ENCODE assay signal across 8 cellular contexts in genomic region chr12:121776190-121777098, GRCh38. TPM values are rescaled to one million over a fixed set of nuclear protein-coding genes. Genes with fewer than 3 reads are reported as not detected.
DNase-seq lines count a peak whose midpoint lies in the region; ATAC-seq, FAIRE-seq and TF ChIP-seq lines count a peak whose summit lies in the region.

No MANE protein-coding gene starts in this region.

- H4K20me1 ChIP-seq in HepG2 (ENCODE audit: insufficient read depth, low read length) = no peaks in the 10 kb centered on the region

- 43% methylated on average over 11 of the region's 24 CpGs for WGBS in HepG2 (ENCODE audit: low lambda C conversion rate)

- TF ChIP-seq RAD21 in HepG2 (CRISPR knock-in tag; IDR thresholded peaks at IDR 0.05) = peak; percentile 86

- in situ Hi-C loops in HepG2 (cut with HindIII; ENCODE audit: extremely low pct_ligation_motif_present, low pct_unique_long_range_greater_than_20kb) = no loop called here

- CTCF ChIA-PET in A673 (lab: Charles Lee) = interaction anchor here (0.6 to 1.7 kb wide), 6 partner anchors 12 to 111 kb away, joined by 3 to 6 read pairs (median 4); partner anchors contain the start of gene RHOF
- CTCF ChIA-PET in HepG2 (lab: Yijun Ruan, JAX; ENCODE audit: low intra/inter-chr PET ratio, low total read pairs) = interaction anchor here (1.1 to 6.1 kb wide), 4 partner anchors 17 to 118 kb away, joined by 3 to 66 read pairs (median 14); partner anchors contain the start of gene RHOF

- H3K36me3 ChIP-seq in A673 (ENCODE audit: insufficient read depth, low read length, poor library complexity, severe bottlenecking) (peaks cover 4% of the 10 kb centered on the region), bronchial epithelial cell (ENCODE audit: control insufficient read depth, insufficient read depth, low read length) (peaks cover 4% of the 10 kb centered on the region), HepG2 (replicated peaks in 1 of 2; ENCODE audit: control insufficient read depth in 1 of 2, insufficient read depth in 2 of 2, low read length in 2 of 2) (peaks cover 0 to 7% of the 10 kb centered on the region in 2 experiments; a peak in 2 of 5 replicates)

- BruUV-seq in A673 (replicated peaks; lab: Mats Ljungman, UMichigan) (no TSS peak), HepG2 (replicated peaks; lab: Mats Ljungman, UMichigan) (no TSS peak)

- H3K27me3 ChIP-seq in A673 (replicated peaks; ENCODE audit: insufficient read depth, low read depth, low read length, poor library complexity) (no peaks in the 10 kb centered on the region), bronchial epithelial cell (ENCODE audit: control insufficient read depth, insufficient read depth, low read length) (no peaks in the 10 kb centered on the region), HepG2 (ENCODE audit: control insufficient read depth in 1 of 2, insufficient read depth in 2 of 2, low read length in 2 of 2) (no peaks in the 10 kb centered on the region)

- H2AFZ ChIP-seq in HepG2 (ENCODE audit: low read length) = no peak overlapping the region

- peak; percentile 71 for ATAC-seq in HepG2
- ATAC-seq in HG02973 (IDR thresholded peaks at IDR 0.05; ENCODE audit: unreplicated experiment) = no peak

- peak; percentile 99 for FAIRE-seq in GM12892 (lab: Jason Lieb, UNC)
- FAIRE-seq in bronchial epithelial cell (lab: Jason Lieb, UNC) = no peak
- no peak for FAIRE-seq in HepG2 (lab: Jason Lieb, UNC)

- peak overlapping the region; percentile 18; the same call in 1 of the 2 replicates for H3K4me2 ChIP-seq in HepG2 (ENCODE audit: low read depth, low read length)

- H3K27ac ChIP-seq in A673 (ENCODE audit: low read depth, low read length, poor library complexity, severe bottlenecking) (no peak overlapping the region), HepG2 (ENCODE audit: extremely low read length, insufficient read depth, low read length) (no peak overlapping the region)

- DNase-seq in A673 (ENCODE audit: low spot score) (peak; percentile 80), GM12892 (ENCODE audit: insufficient read length) (peak; percentile 96), NCI-H1048 (lab: John Stamatoyannopoulos, UW) (peak; percentile 48), bronchial epithelial cell (ENCODE audit: low read depth) (no peak), HepG2 (ENCODE audit: low spot score) (no peak)
- peak; percentile 94 for DNase-seq in activated CD4-positive, CD25-positive, alpha-beta regulatory T cell treated with anti-CD3 and anti-CD28 coated beads, Interleukin-2, amount 50 U/mL, for 72 hours
- peak; percentile 91 for DNase-seq in stimulated activated CD8-positive, alpha-beta memory T cell treated with anti-CD3 and anti-CD28 coated beads, Interleukin-12 subunit alpha, Interleukin-12 subunit beta, amount 100 ng/mL, for 1 hour (ENCODE audit: low read depth)

- TF ChIP-seq POLR2A in GM12892 (IDR thresholded peaks at IDR 0.05; ENCODE audit: low read depth, low read length) = no peak
- TF ChIP-seq POLR2A in HepG2 (IDR thresholded peaks at IDR 0.05; ENCODE audit: insufficient read depth in 1 of 2, low read depth in 2 of 2, low read length in 2 of 2) = no peak; a peak in 1 of 4 replicates

- POLR2A ChIA-PET in A673 (lab: Charles Lee; ENCODE audit: low non-redundant PET) (interaction anchor here (0.7 kb wide), 1 partner anchor 112 kb away, joined by 6 read pairs; no protein-coding TSS in a partner anchor), HepG2 (lab: Yijun Ruan, JAX) (interaction anchor here (1.1 to 1.4 kb wide), 2 partner anchors 16 to 18 kb away, joined by 3 to 4 read pairs; no protein-coding TSS in a partner anchor)

- no peaks in the 10 kb centered on the region for H3K79me2 ChIP-seq in HepG2 (ENCODE audit: insufficient read depth, low read length)

- H3K9me3 ChIP-seq in A673 (ENCODE audit: low read depth, low read length, poor library complexity, severe bottlenecking) (no peaks in the 10 kb centered on the region), HepG2 (ENCODE audit: low read length) (no peaks in the 10 kb centered on the region)

- H3K9ac ChIP-seq in HepG2 (ENCODE audit: insufficient read depth, low read depth, low read length) = no peak overlapping the region

- intact Hi-C loops in A673 (cut with micrococcal nuclease; ENCODE audit: unreplicated experiment) (loop anchor here (10.0 kb wide), 1 partner anchor 222 kb away; no protein-coding TSS in a partner anchor), HepG2 (cut with micrococcal nuclease; ENCODE audit: unreplicated experiment) (loop anchor here (1.0 kb wide), 1 partner anchor 18 kb away; no protein-coding TSS in a partner anchor)

- TF ChIP-seq CTCF in A673 (conservative IDR thresholded peaks at IDR 0.05; ENCODE audit: low read depth, low read length) (peak; percentile 94), bronchial epithelial cell (IDR thresholded peaks at IDR 0.05; ENCODE audit: insufficient read depth, low read length, severe bottlenecking) (peak; percentile 90), HepG2 (CRISPR knock-in tag; IDR thresholded peaks at IDR 0.05) (peak; percentile 95)

- H3K4me1 ChIP-seq in A673 (ENCODE audit: insufficient read depth, low read length, poor library complexity, severe bottlenecking) (peaks cover 4% of the 10 kb centered on the region), HepG2 (ENCODE audit: insufficient read depth, low read length) (peaks cover 14% of the 10 kb centered on the region)

- H3K4me3 ChIP-seq in A673 (ENCODE audit: low read depth, low read length, poor library complexity, severe bottlenecking) = no peak overlapping the region
- H3K4me3 ChIP-seq in bronchial epithelial cell (ENCODE audit: low read depth, low read length) = no peak overlapping the region
- no peak overlapping the region for H3K4me3 ChIP-seq in HepG2 (replicated peaks in 1 of 3; ENCODE audit: insufficient read depth in 1 of 3, low read depth in 2 of 3, low read length in 3 of 3)

- TF ChIP-seq EP300 in HepG2 (IDR thresholded peaks at IDR 0.05; ENCODE audit: low read depth in 2 of 2, low read length in 2 of 2) (no peak), HepG2 (CRISPR knock-in tag; IDR thresholded peaks at IDR 0.05; ENCODE audit: borderline replicate concordance) (no peak)

TF ChIP-seq in HepG2, 621 proteins besides CTCF, POLR2A, EP300 and RAD21 (continues in another document):
- TF ChIP-seq SMC3 (IDR thresholded peaks at IDR 0.05; ENCODE audit: low read length) = peak; percentile 29; the same call in 1 of the 2 replicates
- no peak for TF ChIP-seq ZNF432 (CRISPR knock-in tag; IDR thresholded peaks at IDR 0.05; ENCODE audit: borderline replicate concordance)
- TF ChIP-seq HNRNPL (IDR thresholded peaks at IDR 0.05; ENCODE audit: low read depth, low read length) = peak; percentile 53; the same call in 1 of the 2 replicates

RNA-seq across cellular contexts. Expression of gene RHOF, which starts 17.0 kb away (rescaled TPM):
- total RNA-seq in A673 (2021) (21.1 and 24.3 TPM in 2 replicates), bronchial epithelial cell (15.5 and 27.7 TPM in 2 replicates), HepG2 (2016; rRNA removed; fragmentation: Illumina TruSeq; extraction: Trizol) (11.0 and 14.6 TPM in 2 replicates)
- polyA plus RNA-seq in GM12892 (2012; ENCODE audit: missing spikeins) = 32.0 TPM
- total RNA-seq in HepG2 (2016; cell fraction: cytosol; rRNA removed; fragmentation: Illumina TruSeq; extraction: Trizol; ENCODE audit: low read depth) = 10.8 and 12.5 TPM in 2 replicates
- 9.8 and 14.8 TPM in 2 replicates for total RNA-seq in HepG2 (2016; cell fraction: insoluble cytoplasmic fraction; rRNA removed; fragmentation: Illumina TruSeq; extraction: Trizol)
- 18.2 and 24.9 TPM in 2 replicates for total RNA-seq in HepG2 (2016; cell fraction: membrane; rRNA removed; fragmentation: Illumina TruSeq; extraction: Trizol)
- 14.1 and 17.3 TPM in 2 replicates for total RNA-seq in HepG2 (2016; cell fraction: nucleus; rRNA removed; fragmentation: Illumina TruSeq; extraction: Trizol)
- 31.3 and 32.2 TPM in 2 replicates for polyA plus RNA-seq in HepG2 (2011; rRNA removed)
- polyA plus RNA-seq in HepG2 (2011; cell fraction: cytosol; rRNA removed) = 28.4 and 38.7 TPM in 2 replicates
- 37.5 and 40.2 TPM in 2 replicates for polyA plus RNA-seq in HepG2 (2011; cell fraction: nucleus; rRNA removed)
- 10.8 and 12.9 TPM in 2 replicates for polyA plus RNA-seq in HepG2 (2012)
- polyA plus RNA-seq in HepG2 (2016; cell fraction: cytosol; fragmentation: Illumina TruSeq; extraction: Trizol; ENCODE audit: low read depth) = 19.8 and 23.7 TPM in 2 replicates
- 19.7 and 25.0 TPM in 2 replicates for polyA plus RNA-seq in HepG2 (2016; cell fraction: insoluble cytoplasmic fraction; fragmentation: Illumina TruSeq; extraction: Trizol; ENCODE audit: low read depth)
- polyA plus RNA-seq in HepG2 (2016; cell fraction: membrane; fragmentation: Illumina TruSeq; extraction: Trizol; ENCODE audit: low read depth) = 27.0 and 27.4 TPM in 2 replicates
- polyA plus RNA-seq in HepG2 (2016; cell fraction: nucleus; fragmentation: Illumina TruSeq; extraction: Trizol; ENCODE audit: insufficient read depth, low read depth) = 24.9 and 31.1 TPM in 2 replicates
- 46.1 and 174 TPM in 2 replicates for polyA minus RNA-seq in HepG2 (2011; rRNA and poly(A)+ RNA removed; ENCODE audit: low replicate concordance)
- polyA minus RNA-seq in HepG2 (2011; cell fraction: cytosol; rRNA and poly(A)+ RNA removed) = 32.2 and 38.9 TPM in 2 replicates
- polyA minus RNA-seq in HepG2 (2011; cell fraction: nucleus; rRNA and poly(A)+ RNA removed) = 32.4 and 35.6 TPM in 2 replicates

RNA-seq across cellular contexts. Expression of gene SETD1B, which starts 27.4 kb away (rescaled TPM):
- total RNA-seq in A673 (2021) = 23.8 and 24.5 TPM in 2 replicates
- 2.1 TPM for polyA plus RNA-seq in GM12892 (2012; ENCODE audit: missing spikeins)
- total RNA-seq in bronchial epithelial cell = 1.8 and 2.2 TPM in 2 replicates
- 1.4 and 1.8 TPM in 2 replicates for total RNA-seq in HepG2 (2016; rRNA removed; fragmentation: Illumina TruSeq; extraction: Trizol)
- 0.40 and 0.44 TPM in 2 replicates for total RNA-seq in HepG2 (2016; cell fraction: cytosol; rRNA removed; fragmentation: Illumina TruSeq; extraction: Trizol; ENCODE audit: low read depth)
- 1.3 TPM in 2 replicates for total RNA-seq in HepG2 (2016; cell fraction: insoluble cytoplasmic fraction; rRNA removed; fragmentation: Illumina TruSeq; extraction: Trizol)
- 1.3 and 1.4 TPM in 2 replicates for total RNA-seq in HepG2 (2016; cell fraction: membrane; rRNA removed; fragmentation: Illumina TruSeq; extraction: Trizol)
- 2.7 and 3.3 TPM in 2 replicates for total RNA-seq in HepG2 (2016; cell fraction: nucleus; rRNA removed; fragmentation: Illumina TruSeq; extraction: Trizol)
- 1.1 and 1.3 TPM in 2 replicates for polyA plus RNA-seq in HepG2 (2011; rRNA removed)
- polyA plus RNA-seq in HepG2 (2011; cell fraction: cytosol; rRNA removed) = 0.43 and 0.51 TPM in 2 replicates
- 9.3 TPM in 2 replicates for polyA plus RNA-seq in HepG2 (2011; cell fraction: nucleus; rRNA removed)
- polyA plus RNA-seq in HepG2 (2012) = 4.2 and 6.2 TPM in 2 replicates
- polyA plus RNA-seq in HepG2 (2016; cell fraction: cytosol; fragmentation: Illumina TruSeq; extraction: Trizol; ENCODE audit: low read depth) = 0.32 and 0.34 TPM in 2 replicates
- 2.6 and 3.8 TPM in 2 replicates for polyA plus RNA-seq in HepG2 (2016; cell fraction: insoluble cytoplasmic fraction; fragmentation: Illumina TruSeq; extraction: Trizol; ENCODE audit: low read depth)
- polyA plus RNA-seq in HepG2 (2016; cell fraction: membrane; fragmentation: Illumina TruSeq; extraction: Trizol; ENCODE audit: low read depth) = 0.70 and 0.76 TPM in 2 replicates
- 16.0 and 18.9 TPM in 2 replicates for polyA plus RNA-seq in HepG2 (2016; cell fraction: nucleus; fragmentation: Illumina TruSeq; extraction: Trizol; ENCODE audit: insufficient read depth, low read depth)
- polyA minus RNA-seq in HepG2 (2011; rRNA and poly(A)+ RNA removed; ENCODE audit: low replicate concordance) = 2.1 and 4.2 TPM in 2 replicates
- 1.8 and 2.5 TPM in 2 replicates for polyA minus RNA-seq in HepG2 (2011; cell fraction: cytosol; rRNA and poly(A)+ RNA removed)
- 3.6 and 4.4 TPM in 2 replicates for polyA minus RNA-seq in HepG2 (2011; cell fraction: nucleus; rRNA and poly(A)+ RNA removed)

Comparison
In these comparisons a context has a peak if more than half of its experiments do, and no peak if none do; other contexts are left out.
1. DNase-seq: peak in A673 (single experiment), GM12892 (single experiment), NCI-H1048 (single experiment), activated CD4-positive, CD25-positive, alpha-beta regulatory T cell treated with anti-CD3 and anti-CD28 coated beads, Interleukin-2, amount 50 U/mL, for 72 hours (single experiment) and stimulated activated CD8-positive, alpha-beta memory T cell treated with anti-CD3 and anti-CD28 coated beads, Interleukin-12 subunit alpha, Interleukin-12 subunit beta, amount 100 ng/mL, for 1 hour (single experiment); none in bronchial epithelial cell (single experiment) and HepG2 (single experiment).
2. Peak in every context shown above with its lines, with median percentiles within 50 percentile points of each other: CTCF ChIP-seq.